13 cellular contexts compared by ENCODE assay signal in the genomic region with DNA sequence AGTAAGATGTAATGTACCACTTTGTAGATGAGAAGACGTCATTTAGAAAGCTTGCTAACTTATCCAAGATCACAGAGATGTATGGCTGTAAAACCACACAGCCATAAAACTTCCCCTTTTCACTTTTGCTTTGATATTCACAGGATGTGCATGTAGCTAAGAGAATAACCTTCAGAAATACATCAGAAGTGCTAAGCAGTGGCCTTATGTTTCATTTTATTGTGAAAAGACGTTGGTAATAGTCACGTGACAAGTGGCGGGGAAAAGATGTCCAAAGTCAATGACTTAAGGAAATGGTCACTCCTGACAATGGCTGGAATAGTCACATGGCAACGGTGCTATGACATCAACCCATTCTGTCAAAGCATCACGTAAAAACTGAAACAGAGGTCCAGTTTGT. TPM values are rescaled to one million over a fixed set of nuclear protein-coding genes. Genes with fewer than 3 reads are reported as not detected.
DNase-seq lines count a peak whose midpoint lies in the region; ATAC-seq and TF ChIP-seq lines count a peak whose summit lies in the region.
"Had no signal": no experiment of that assay in that cellular context is flagged by ENCODE, and none has a peak within 500 bp of the region (broad histone marks: within the 10 kb centered on the region; RNA-seq: fewer than 3 reads in every experiment).

No MANE protein-coding gene starts in this region.

- CTCF ChIA-PET in HEK293T (lab: Yijun Ruan, JAX) = no interaction called here
- CTCF ChIA-PET in activated CD8-positive, alpha-beta memory T cell treated with anti-CD3 and anti-CD28 coated beads, Interleukin-2, amount 10 ng/mL, durations not matched to agents 7 days and 5 days (lab: Charles Lee) = no interaction called here

- H4K20me1 ChIP-seq in DOHH2 (ENCODE audit: control insufficient read depth, insufficient read depth, low read depth, low read length) = no peaks in the 10 kb centered on the region

- H3K79me2 ChIP-seq in DOHH2 (ENCODE audit: control insufficient read depth, low read length) = no peaks in the 10 kb centered on the region

- no peaks in the 10 kb centered on the region for H3K27me3 Mint-ChIP-seq in progenitor cell of endocrine pancreas
- peaks cover 2% of the 10 kb centered on the region for H3K27me3 Mint-ChIP-seq in activated CD8-positive, alpha-beta memory T cell treated with anti-CD3 and anti-CD28 coated beads, Interleukin-2, amount 10 ng/mL, durations not matched to agents 7 days and 5 days

- H3K4me3 Mint-ChIP-seq in progenitor cell of endocrine pancreas (ENCODE audit: low read depth) = no peak overlapping the region
- no peak overlapping the region for H3K4me3 Mint-ChIP-seq in activated CD8-positive, alpha-beta memory T cell treated with anti-CD3 and anti-CD28 coated beads, Interleukin-2, amount 10 ng/mL, durations not matched to agents 7 days and 5 days

- H3K4me3 ChIP-seq in DOHH2 (ENCODE audit: low read length) = 0 out of 2 replicates have a peak overlapping the region, but pooled peaks have one; percentile 2
- H3K4me3 ChIP-seq: body of pancreas, psoas muscle had no signal

- no peaks in the 10 kb centered on the region for H3K9me2 ChIP-seq in DOHH2 (replicated peaks; ENCODE audit: control insufficient read depth, low read length)

- POLR2A ChIA-PET in HEK293T (lab: Yijun Ruan, JAX) = no interaction called here

- H3K27ac Mint-ChIP-seq in progenitor cell of endocrine pancreas = no peak overlapping the region
- no peak overlapping the region for H3K27ac Mint-ChIP-seq in activated CD8-positive, alpha-beta memory T cell treated with anti-CD3 and anti-CD28 coated beads, Interleukin-2, amount 10 ng/mL, durations not matched to agents 7 days and 5 days

- H3K4me2 ChIP-seq in DOHH2 (ENCODE audit: low read length) = peak overlapping the region; percentile 53

- peaks cover 21% of the 10 kb centered on the region for H3K4me1 ChIP-seq in DOHH2 (ENCODE audit: control insufficient read depth, low read length)
- H3K4me1 ChIP-seq: body of pancreas, psoas muscle had no signal

- ATAC-seq in GM19043 (IDR thresholded peaks at IDR 0.05; ENCODE audit: low read depth, unreplicated experiment) = peak; percentile 95
- ATAC-seq in HG02798 (IDR thresholded peaks at IDR 0.05; ENCODE audit: poor library complexity, unreplicated experiment) = peak; percentile 62
- ATAC-seq in HG03565 (IDR thresholded peaks at IDR 0.05; ENCODE audit: unreplicated experiment) = peak; percentile 98
- ATAC-seq in activated CD8-positive, alpha-beta memory T cell treated with anti-CD3 and anti-CD28 coated beads, Interleukin-2, amount 10 ng/mL, durations not matched to agents 7 days and 5 days = no peak
- ATAC-seq: body of pancreas, left colon, psoas muscle had no signal

- H3K9me3 ChIP-seq in DOHH2 (ENCODE audit: control insufficient read depth, insufficient read depth, low read length) = no peaks in the 10 kb centered on the region
- H3K9me3 ChIP-seq: body of pancreas, psoas muscle had no signal

- H3F3A ChIP-seq in DOHH2 (ENCODE audit: control insufficient read depth, insufficient read depth) = no peaks in the 10 kb centered on the region

- H3K36me3 Mint-ChIP-seq in progenitor cell of endocrine pancreas (ENCODE audit: insufficient read depth) = no peaks in the 10 kb centered on the region
- H3K36me3 Mint-ChIP-seq in activated CD8-positive, alpha-beta memory T cell treated with anti-CD3 and anti-CD28 coated beads, Interleukin-2, amount 10 ng/mL, durations not matched to agents 7 days and 5 days = no peaks in the 10 kb centered on the region

- H3K36me3 ChIP-seq in DOHH2 (ENCODE audit: control insufficient read depth, low read length) = no peaks in the 10 kb centered on the region

- H3K27ac ChIP-seq in DOHH2 (ENCODE audit: low read depth, low read length) = no peak overlapping the region
- H3K27ac ChIP-seq: body of pancreas, psoas muscle had no signal

- H3K9me3 Mint-ChIP-seq in progenitor cell of endocrine pancreas (ENCODE audit: low read depth) = no peaks in the 10 kb centered on the region
- H3K9me3 Mint-ChIP-seq in activated CD8-positive, alpha-beta memory T cell treated with anti-CD3 and anti-CD28 coated beads, Interleukin-2, amount 10 ng/mL, durations not matched to agents 7 days and 5 days (ENCODE audit: low read depth) = no peaks in the 10 kb centered on the region

- DNase-seq in AG08396 (ENCODE audit: low spot score) (no peak), HEK293T (ENCODE audit: extremely low spot score) (no peak), progenitor cell of endocrine pancreas (ENCODE audit: low spot score, unreplicated experiment) (no peak)
- no peak for DNase-seq in activated CD8-positive, alpha-beta memory T cell treated with anti-CD3 and anti-CD28 coated beads, Interleukin-2, amount 10 ng/mL, durations not matched to agents 7 days and 5 days
- DNase-seq: activated CD8-positive, alpha-beta memory T cell treated with anti-CD3 and anti-CD28 coated beads, Interleukin-2, amount 50 U/mL, for 4 hours; body of pancreas; left colon; NCI-H524; psoas muscle had no signal

- TF ChIP-seq CTCF in DOHH2 (IDR thresholded peaks at IDR 0.05; ENCODE audit: low read depth, low read length, poor library complexity, severe bottlenecking) (no peak), progenitor cell of endocrine pancreas (IDR thresholded peaks at IDR 0.05; ENCODE audit: unreplicated experiment) (no peak)

- H3K4me1 Mint-ChIP-seq in progenitor cell of endocrine pancreas (ENCODE audit: low read depth) = no peaks in the 10 kb centered on the region
- H3K4me1 Mint-ChIP-seq in activated CD8-positive, alpha-beta memory T cell treated with anti-CD3 and anti-CD28 coated beads, Interleukin-2, amount 10 ng/mL, durations not matched to agents 7 days and 5 days = peaks cover 4% of the 10 kb centered on the region

- H3K27me3 ChIP-seq in DOHH2 (ENCODE audit: control insufficient read depth, low read length) = no peaks in the 10 kb centered on the region
- H3K27me3 ChIP-seq: body of pancreas had no signal

TF ChIP-seq in HEK293T, 16 proteins besides CTCF, POLR2A, EP300 and RAD21:
- TF ChIP-seq ZNF384 (IDR thresholded peaks at IDR 0.05) = no peak
- TF ChIP-seq ELF4 (IDR thresholded peaks at IDR 0.05) = no peak
- no peak for TF ChIP-seq HDGF (IDR thresholded peaks at IDR 0.05; ENCODE audit: borderline replicate concordance)
- no peak for TF ChIP-seq BHLHE40 (IDR thresholded peaks at IDR 0.05; ENCODE audit: borderline replicate concordance)
- no peak for TF ChIP-seq LEF1 (IDR thresholded peaks at IDR 0.05; ENCODE audit: borderline replicate concordance)
- no peak for TF ChIP-seq SP1 (IDR thresholded peaks at IDR 0.05)

RNA-seq across cellular contexts. Expression of gene WDR17, which starts 12.9 kb away (rescaled TPM):
- total RNA-seq in progenitor cell of endocrine pancreas = 5.1 and 5.2 TPM in 2 replicates
- under 1 TPM; 0.26 to 0.44 TPM for total RNA-seq in activated CD8-positive, alpha-beta memory T cell treated with anti-CD3 and anti-CD28 coated beads, Interleukin-2, amount 10 ng/mL, durations not matched to agents 7 days and 5 days
